Comparison of ENCODE assay signal across 18 cellular contexts in genomic region chr22:44634426-44635321, GRCh38.
A peak's percentile ranks its signal among the peaks of the same experiment; 100 is the strongest.
DNase-seq lines count a peak whose midpoint lies in the region; ATAC-seq and TF ChIP-seq lines count a peak whose summit lies in the region.
"Had no signal": no experiment of that assay in that cellular context is flagged by ENCODE, and none has a peak within 500 bp of the region (broad histone marks: within the 10 kb centered on the region; RNA-seq: fewer than 3 reads in every experiment).

No MANE protein-coding gene starts in this region.

- no peak overlapping the region for H3K4me3 Mint-ChIP-seq in CD8-positive, alpha-beta T cell
- peak overlapping the region in 3 of 5 donors; percentile 43 to 60 (median 47) for H3K4me3 Mint-ChIP-seq in immature natural killer cell
- no peak overlapping the region for H3K4me3 Mint-ChIP-seq in stimulated activated effector memory CD8-positive, alpha-beta T cell treated with anti-CD3 and anti-CD28 coated beads, Interleukin-12 subunit alpha, Interleukin-12 subunit beta, amount 100 ng/mL, for 72 hours
- H3K4me3 Mint-ChIP-seq: CD4-positive, alpha-beta T cell had no signal

- H3K4me1 Mint-ChIP-seq in CD8-positive, alpha-beta T cell (ENCODE audit: low read depth): peaks cover 10% of the 10 kb centered on the region
- peaks cover 0 to 10% of the 10 kb centered on the region in 2 donors for H3K4me1 Mint-ChIP-seq in immature natural killer cell
- peaks cover 11% of the 10 kb centered on the region for H3K4me1 Mint-ChIP-seq in stimulated activated effector memory CD8-positive, alpha-beta T cell treated with anti-CD3 and anti-CD28 coated beads, Interleukin-12 subunit alpha, Interleukin-12 subunit beta, amount 100 ng/mL, for 72 hours

- POLR2A ChIA-PET in CD8-positive, alpha-beta T cell (lab: Charles Lee): no interaction called here

- H3K9me3 ChIP-seq in CD8-positive, alpha-beta T cell (ENCODE audit: low read length): no peaks in the 10 kb centered on the region
- H3K9me3 ChIP-seq in Loucy (ENCODE audit: insufficient read depth, low read depth, low read length) (no peaks in the 10 kb centered on the region), prostate gland (no peaks in the 10 kb centered on the region)
- H3K9me3 ChIP-seq: SJCRH30 had no signal

- CTCF ChIA-PET in CD8-positive, alpha-beta T cell (lab: Charles Lee): interaction anchor here (0.6 to 3.1 kb wide), 5 partner anchors 8 to 641 kb away, joined by 3 to 10 read pairs (median 4); no protein-coding TSS in a partner anchor

- no peaks in the 10 kb centered on the region for H3F3A ChIP-seq in Loucy (ENCODE audit: low read depth)

- no peak overlapping the region for H3K9ac ChIP-seq in Loucy (ENCODE audit: low read depth, low read length, poor library complexity, severe bottlenecking)

- no peaks in the 10 kb centered on the region for H3K27me3 Mint-ChIP-seq in CD8-positive, alpha-beta T cell (ENCODE audit: low read depth)
- H3K27me3 Mint-ChIP-seq in immature natural killer cell (ENCODE audit: low read depth in 3 of 3): peaks cover 1 to 4% (median 2%) of the 10 kb centered on the region in 3 donors
- H3K27me3 Mint-ChIP-seq: CD4-positive, alpha-beta T cell had no signal

- no peaks in the 10 kb centered on the region for H3K27me3 ChIP-seq in CD8-positive, alpha-beta T cell (ENCODE audit: insufficient read depth, low read length)
- H3K27me3 ChIP-seq in Loucy (ENCODE audit: insufficient read depth, low read length, poor library complexity, severe bottlenecking): no peaks in the 10 kb centered on the region
- H3K27me3 ChIP-seq in prostate gland (replicated peaks; ENCODE audit: insufficient read depth): no peaks in the 10 kb centered on the region
- H3K27me3 ChIP-seq: SJCRH30 had no signal

- peak overlapping the region; percentile 22 for H3K27ac Mint-ChIP-seq in CD8-positive, alpha-beta T cell
- peak overlapping the region in 4 of 6 donors; percentile 33 to 73 (median 46) for H3K27ac Mint-ChIP-seq in immature natural killer cell
- no peak overlapping the region for H3K27ac Mint-ChIP-seq in stimulated activated effector memory CD8-positive, alpha-beta T cell treated with anti-CD3 and anti-CD28 coated beads, Interleukin-12 subunit alpha, Interleukin-12 subunit beta, amount 100 ng/mL, for 72 hours
- H3K27ac Mint-ChIP-seq: CD4-positive, alpha-beta T cell had no signal

- no peak for TF ChIP-seq POLR2A in GM18505 (IDR thresholded peaks at IDR 0.05; ENCODE audit: borderline replicate concordance, extremely low read depth, insufficient read depth, insufficient read length)
- TF ChIP-seq POLR2A in prostate gland (IDR thresholded peaks at IDR 0.05): no peak

- ATAC-seq in CD8-positive, alpha-beta T cell: no peak
- peak; percentile 49 for ATAC-seq in stimulated activated effector memory CD8-positive, alpha-beta T cell treated with anti-CD3 and anti-CD28 coated beads, Interleukin-12 subunit alpha, Interleukin-12 subunit beta, amount 100 ng/mL, for 72 hours
- ATAC-seq in GM18505 (IDR thresholded peaks at IDR 0.05; ENCODE audit: unreplicated experiment): no peak

- no peak overlapping the region for H3K4me3 ChIP-seq in CD8-positive, alpha-beta T cell (ENCODE audit: low read depth, low read length)
- peak overlapping the region; percentile 18 for H3K4me3 ChIP-seq in Loucy (ENCODE audit: low read length, poor library complexity, severe bottlenecking)
- no peak overlapping the region for H3K4me3 ChIP-seq in prostate gland
- H3K4me3 ChIP-seq: PC-9, SJCRH30 had no signal

- no peaks in the 10 kb centered on the region for H3K36me3 ChIP-seq in CD8-positive, alpha-beta T cell (ENCODE audit: insufficient read depth, low read length)
- no peaks in the 10 kb centered on the region for H3K36me3 ChIP-seq in Loucy (ENCODE audit: insufficient read depth, low read length)
- no peaks in the 10 kb centered on the region for H3K36me3 ChIP-seq in prostate gland
- H3K36me3 ChIP-seq: SJCRH30 had no signal

- H3K4me1 ChIP-seq in CD8-positive, alpha-beta T cell (ENCODE audit: insufficient read depth, low read length): peaks cover 27% of the 10 kb centered on the region
- peaks cover 38% of the 10 kb centered on the region for H3K4me1 ChIP-seq in Loucy (ENCODE audit: insufficient read depth, low read length, poor library complexity, severe bottlenecking)
- H3K4me1 ChIP-seq in prostate gland (replicated peaks): peaks cover 3% of the 10 kb centered on the region
- H3K4me1 ChIP-seq: SJCRH30 had no signal

- no peak overlapping the region for H2AFZ ChIP-seq in Loucy (ENCODE audit: low read length)
- H2AFZ ChIP-seq: PC-9 had no signal

- no peaks in the 10 kb centered on the region for H3K79me2 ChIP-seq in Loucy (ENCODE audit: insufficient read depth, low read length)

- H3K27ac ChIP-seq in CD8-positive, alpha-beta T cell (ENCODE audit: low read depth, low read length): no peak overlapping the region
- H3K27ac ChIP-seq in prostate gland: no peak overlapping the region
- H3K27ac ChIP-seq: PC-9, SJCRH30 had no signal

- 84% methylated on average over 9 of the region's 9 CpGs for WGBS in prostate gland

- no peaks in the 10 kb centered on the region for H3K36me3 Mint-ChIP-seq in CD8-positive, alpha-beta T cell
- no peaks in the 10 kb centered on the region for H3K36me3 Mint-ChIP-seq in immature natural killer cell
- peaks cover 11% of the 10 kb centered on the region for H3K36me3 Mint-ChIP-seq in stimulated activated effector memory CD8-positive, alpha-beta T cell treated with anti-CD3 and anti-CD28 coated beads, Interleukin-12 subunit alpha, Interleukin-12 subunit beta, amount 100 ng/mL, for 72 hours

- H3K9me2 ChIP-seq in Loucy (replicated peaks; ENCODE audit: low read depth, low read length): no peaks in the 10 kb centered on the region

- H4K20me1 ChIP-seq in Loucy (ENCODE audit: insufficient read depth, low read length, poor library complexity, severe bottlenecking): no peaks in the 10 kb centered on the region

- peak overlapping the region; percentile 51 for H3K4me2 ChIP-seq in Loucy (ENCODE audit: low read depth, low read length, poor library complexity, severe bottlenecking)
- H3K4me2 ChIP-seq: PC-9 had no signal

- H3K9me3 Mint-ChIP-seq in CD8-positive, alpha-beta T cell: peaks cover 7% of the 10 kb centered on the region
- no peaks in the 10 kb centered on the region for H3K9me3 Mint-ChIP-seq in immature natural killer cell
- peaks cover 6% of the 10 kb centered on the region for H3K9me3 Mint-ChIP-seq in stimulated activated effector memory CD8-positive, alpha-beta T cell treated with anti-CD3 and anti-CD28 coated beads, Interleukin-12 subunit alpha, Interleukin-12 subunit beta, amount 100 ng/mL, for 72 hours
- H3K9me3 Mint-ChIP-seq: CD4-positive, alpha-beta T cell had no signal

- TF ChIP-seq CTCF in CD8-positive, alpha-beta T cell (IDR thresholded peaks at IDR 0.05): no peak
- TF ChIP-seq CTCF in Loucy (conservative IDR thresholded peaks at IDR 0.05; ENCODE audit: low read length) (no peak), prostate gland (IDR thresholded peaks at IDR 0.05) (no peak)

- DNase-seq in CD8-positive, alpha-beta T cell: no peak
- peak in 1 of 3 donors; percentile 24 for DNase-seq in immature natural killer cell
- no peak for DNase-seq in stimulated activated effector memory CD8-positive, alpha-beta T cell treated with anti-CD3 and anti-CD28 coated beads, Interleukin-12 subunit alpha, Interleukin-12 subunit beta, amount 100 ng/mL, for 72 hours (ENCODE audit: low spot score in 2 of 2)
- no peak for DNase-seq in NCI-H146 treated with DMSO at 0.1 percent for 48 hours (lab: John Stamatoyannopoulos, UW; ENCODE audit: unreplicated experiment)
- DNase-seq in prostate gland (ENCODE audit: low spot score): no peak
- DNase-seq: ACHN; CD4-positive, alpha-beta T cell; DMS79; GOT3; KBM-7; NCI-H1092; NCI-H146; NCI-H2081 treated with DMSO at 0.1 percent for 48 hours; NCI-H510A treated with DMSO at 0.1 percent for 48 hours; PC-9; SJCRH30 had no signal

- intact Hi-C loops in CD8-positive, alpha-beta T cell (cut with DNase I, micrococcal nuclease): no loop called here
- intact Hi-C loops in prostate gland (cut with DNase I): no loop called here

Comparison
In these comparisons a context has a peak if more than half of its experiments do, and no peak if none do; other contexts are left out.
1. H3K4me3 Mint-ChIP-seq: peak in immature natural killer cell (3 of 5); none in CD8-positive, alpha-beta T cell (single experiment) and stimulated activated effector memory CD8-positive, alpha-beta T cell treated with anti-CD3 and anti-CD28 coated beads, Interleukin-12 subunit alpha, Interleukin-12 subunit beta, amount 100 ng/mL, for 72 hours (single experiment).